9 cellular contexts compared by ENCODE assay signal in genomic region chr17:4711671-4712111, GRCh38. TPM values are rescaled to one million over a fixed set of nuclear protein-coding genes. Genes with fewer than 3 reads are reported as not detected.
DNase-seq lines count a peak whose midpoint lies in the region; ATAC-seq, FAIRE-seq and TF ChIP-seq lines count a peak whose summit lies in the region.
"Had no signal": no experiment of that assay in that cellular context is flagged by ENCODE, and none has a peak within 500 bp of the region (broad histone marks: within the 10 kb centered on the region; RNA-seq: fewer than 3 reads in every experiment).

No MANE protein-coding gene starts in this region.

- no peak for FAIRE-seq in GM12891 (lab: Jason Lieb, UNC)
- FAIRE-seq in GM19239 (lab: Jason Lieb, UNC): no peak

- no peaks in the 10 kb centered on the region for H3K27me3 ChIP-seq in Peyer's patch

- ATAC-seq in sciatic nerve (peak; percentile 20), GM21576 (IDR thresholded peaks at IDR 0.05; ENCODE audit: unreplicated experiment) (no peak)

- intact Hi-C loops in sciatic nerve (cut with DNase I): no loop called here

- DNase-seq in GM12891 (ENCODE audit: insufficient read length, low spot score) (no peak), Peyer's patch (peak; percentile 42 to 89 (median 86)), germinal center (ENCODE audit: low spot score) (peak; percentile 40), sciatic nerve (ENCODE audit: low spot score) (no peak), GM19239 (ENCODE audit: insufficient read length, low spot score) (no peak), SHP77 treated with DMSO at 0.1 percent for 48 hours (lab: John Stamatoyannopoulos, UW) (no peak)
- no peak for DNase-seq in activated CD4-positive, CD25-positive, alpha-beta regulatory T cell treated with anti-CD3 and anti-CD28 coated beads, Interleukin-2, amount 50 U/mL, for 72 hours

- peaks cover 5 to 44% (median 13%) of the 10 kb centered on the region in 4 donors for H3K4me1 ChIP-seq in Peyer's patch

- TF ChIP-seq CTCF in Peyer's patch (IDR thresholded peaks at IDR 0.05): no peak

- H3K27ac ChIP-seq in Peyer's patch: peak overlapping the region; percentile 86 to 99 (median 92)
- H3K27ac ChIP-seq: KMS-11 had no signal

- H3K4me3 ChIP-seq in Peyer's patch: peak overlapping the region; percentile 65 to 90 (median 86)

- no peaks in the 10 kb centered on the region for H3K9me3 ChIP-seq in Peyer's patch

- TF ChIP-seq POLR2A in GM12891 (IDR thresholded peaks at IDR 0.05; ENCODE audit: low read depth, low read length) (no peak), Peyer's patch (IDR thresholded peaks at IDR 0.05) (peak; percentile 47 to 71)

- peaks cover 0 to 7% (median 0%) of the 10 kb centered on the region in 3 donors for H3K36me3 ChIP-seq in Peyer's patch

TF ChIP-seq in GM12891, 5 proteins besides CTCF, POLR2A, EP300 and RAD21:
- TF ChIP-seq TAF1 (IDR thresholded peaks at IDR 0.05; ENCODE audit: low read depth, low read length) (no peak), SPI1 (IDR thresholded peaks at IDR 0.05; ENCODE audit: low read depth, low read length) (peak; percentile 33; the same call in 1 of the 2 replicates), POU2F2 (IDR thresholded peaks at IDR 0.05; ENCODE audit: low read depth, low read length) (no peak), PAX5 (IDR thresholded peaks at IDR 0.05; ENCODE audit: insufficient read depth, low read length, severe bottlenecking) (no peak), POLR2AphosphoS5 (IDR thresholded peaks at IDR 0.05; ENCODE audit: low read depth, low read length) (no peak)

RNA-seq across cellular contexts. Expression of gene ARRB2, which starts 1.3 kb away (rescaled TPM):
- polyA plus RNA-seq in GM12891 (2012; ENCODE audit: low read depth, missing spikeins): 39.3 TPM
- total RNA-seq in Peyer's patch (100 to 1,000 TPM in 1 of 4 donors, 10 to 100 TPM in 3; 59.2 to 163 (median 73.8) TPM), sciatic nerve (107 TPM)

RNA-seq across cellular contexts. Expression of gene PELP1, which starts 7.8 kb away (rescaled TPM):
- 28.5 TPM for polyA plus RNA-seq in GM12891 (2012; ENCODE audit: low read depth, missing spikeins)
- total RNA-seq in Peyer's patch: 10 to 100 TPM; 21.2 to 34.9 (median 31.4) TPM
- 40.9 TPM for total RNA-seq in sciatic nerve

RNA-seq across cellular contexts. Expression of gene MED11, which starts 19.5 kb away (rescaled TPM):
- 22.8 TPM for polyA plus RNA-seq in GM12891 (2012; ENCODE audit: low read depth, missing spikeins)
- 10 to 100 TPM; 32.1 to 44.6 (median 41.8) TPM for total RNA-seq in Peyer's patch
- total RNA-seq in sciatic nerve: 14.3 TPM

RNA-seq across cellular contexts. Expression of gene ZMYND15, which starts 27.9 kb away (rescaled TPM):
- polyA plus RNA-seq in GM12891 (2012; ENCODE audit: low read depth, missing spikeins): not detected
- 1 to 10 TPM in 3 of 4 donors, not detected in 1; 2.1 to 5.6 (median 4.0) TPM for total RNA-seq in Peyer's patch
- total RNA-seq in sciatic nerve: 3.3 TPM

RNA-seq across cellular contexts. Expression of gene CXCL16, which starts 28.0 kb away (rescaled TPM):
- polyA plus RNA-seq in GM12891 (2012; ENCODE audit: low read depth, missing spikeins): 0.28 TPM
- total RNA-seq in Peyer's patch: 10 to 100 TPM; 24.8 to 33.1 (median 28.0) TPM
- total RNA-seq in sciatic nerve: 30.3 TPM

Comparison
In these comparisons a context has a peak if more than half of its experiments do, and no peak if none do; other contexts are left out.
1. DNase-seq: peak in Peyer's patch (3 of 3) and germinal center (single experiment); none in GM12891 (single experiment), sciatic nerve (single experiment), GM19239 (single experiment), SHP77 treated with DMSO at 0.1 percent for 48 hours (single experiment) and activated CD4-positive, CD25-positive, alpha-beta regulatory T cell treated with anti-CD3 and anti-CD28 coated beads, Interleukin-2, amount 50 U/mL, for 72 hours (single experiment).